In genomic region chr5:172447646-172448365, GRCh38 we compare ENCODE assay signal across 13 cellular contexts.
"Had no signal": no experiment of that assay in that cellular context is flagged by ENCODE, and none has a peak within 500 bp of the region (broad histone marks: within the 10 kb centered on the region; RNA-seq: fewer than 3 reads in every experiment).

No MANE protein-coding gene starts in this region.

- H3K9me3 ChIP-seq: gastrocnemius medialis, heart right ventricle, sigmoid colon, tibial artery had no signal

- H3K4me3 ChIP-seq: coronary artery, heart right ventricle, sigmoid colon, tibial artery had no signal

- DNase-seq: activated CD4-positive, alpha-beta T cell treated with anti-CD3 and anti-CD28 coated beads, Interleukin-2, amount 50 U/mL, for 4 hours; activated CD4-positive, CD25-positive, alpha-beta regulatory T cell treated with anti-CD3 and anti-CD28 coated beads, Interleukin-2, amount 50 U/mL, for 72 hours; activated CD8-positive, alpha-beta memory T cell treated with anti-CD3 and anti-CD28 coated beads, Interleukin-2, amount 10 ng/mL, durations not matched to agents 7 days and 5 days; activated naive CD8-positive, alpha-beta T cell treated with anti-CD3 and anti-CD28 coated beads, Interleukin-2, amount 10 ng/mL, durations not matched to agents 7 days and 5 days; activated T-cell treated with anti-CD3 and anti-CD28 coated beads, Interleukin-2, amount 50 U/mL, for 24 hours; caudate nucleus; effector CD8-positive, alpha-beta T cell; gastrocnemius medialis; heart right ventricle; sigmoid colon; stimulated activated CD4-positive, alpha-beta T cell treated with anti-CD3 and anti-CD28 coated beads, Interleukin-2, amount 100 ng/mL, for 48 hours had no signal

- H3K27me3 ChIP-seq: gastrocnemius medialis, sigmoid colon, tibial artery had no signal

- H3K36me3 ChIP-seq: gastrocnemius medialis, sigmoid colon, tibial artery had no signal

- ATAC-seq: activated CD8-positive, alpha-beta memory T cell treated with anti-CD3 and anti-CD28 coated beads, Interleukin-2, amount 10 ng/mL, durations not matched to agents 7 days and 5 days; gastrocnemius medialis; heart right ventricle had no signal
